22 cellular contexts compared by ENCODE assay signal in genomic region chr12:82468563-82468962, GRCh38.
"Had no signal": no experiment of that assay in that cellular context is flagged by ENCODE, and none has a peak within 500 bp of the region (broad histone marks: within the 10 kb centered on the region; RNA-seq: fewer than 3 reads in every experiment).

No MANE protein-coding gene starts in this region.

- H3K36me3 ChIP-seq: colonic mucosa had no signal

- H3K4me3 ChIP-seq: colonic mucosa, dorsolateral prefrontal cortex, esophagus muscularis mucosa, gastroesophageal sphincter, heart left ventricle, hepatocyte, lower lobe of right lung, mucosa of descending colon had no signal

- H3K4me1 ChIP-seq: colonic mucosa, esophagus muscularis mucosa, foreskin keratinocyte, gastroesophageal sphincter, heart left ventricle, lower lobe of right lung had no signal

- H3K9me3 ChIP-seq: colonic mucosa, lower lobe of right lung had no signal

- H3K79me2 ChIP-seq: hepatocyte had no signal

- H3K4me2 ChIP-seq: hepatocyte had no signal

- H3K27me3 ChIP-seq: colonic mucosa, dorsolateral prefrontal cortex, esophagus muscularis mucosa, foreskin keratinocyte, gastroesophageal sphincter, heart left ventricle, hepatocyte had no signal

- DNase-seq: colonic mucosa; cortex of kidney; dermis blood vessel endothelial cell; dorsolateral prefrontal cortex; effector CD4-positive, alpha-beta T cell; effector memory CD4-positive, alpha-beta T cell; foreskin keratinocyte; heart left ventricle; hypothalamus; immature natural killer cell; islet precursor cell; kidney; kidney glomerular epithelial cell; left colon; left ventricle myocardium superior; lower lobe of right lung; mesenchymal stem cell; mucosa of descending colon had no signal

- H3K27ac ChIP-seq: colonic mucosa, dorsolateral prefrontal cortex, esophagus muscularis mucosa, foreskin keratinocyte, gastroesophageal sphincter, heart left ventricle, hepatocyte, lower lobe of right lung had no signal

- H2AFZ ChIP-seq: hepatocyte had no signal

- ATAC-seq: foreskin keratinocyte, gastroesophageal sphincter, heart left ventricle, left colon, left lobe of liver, left ventricle myocardium superior, lower lobe of right lung, mucosa of descending colon had no signal
